In the genomic region with DNA sequence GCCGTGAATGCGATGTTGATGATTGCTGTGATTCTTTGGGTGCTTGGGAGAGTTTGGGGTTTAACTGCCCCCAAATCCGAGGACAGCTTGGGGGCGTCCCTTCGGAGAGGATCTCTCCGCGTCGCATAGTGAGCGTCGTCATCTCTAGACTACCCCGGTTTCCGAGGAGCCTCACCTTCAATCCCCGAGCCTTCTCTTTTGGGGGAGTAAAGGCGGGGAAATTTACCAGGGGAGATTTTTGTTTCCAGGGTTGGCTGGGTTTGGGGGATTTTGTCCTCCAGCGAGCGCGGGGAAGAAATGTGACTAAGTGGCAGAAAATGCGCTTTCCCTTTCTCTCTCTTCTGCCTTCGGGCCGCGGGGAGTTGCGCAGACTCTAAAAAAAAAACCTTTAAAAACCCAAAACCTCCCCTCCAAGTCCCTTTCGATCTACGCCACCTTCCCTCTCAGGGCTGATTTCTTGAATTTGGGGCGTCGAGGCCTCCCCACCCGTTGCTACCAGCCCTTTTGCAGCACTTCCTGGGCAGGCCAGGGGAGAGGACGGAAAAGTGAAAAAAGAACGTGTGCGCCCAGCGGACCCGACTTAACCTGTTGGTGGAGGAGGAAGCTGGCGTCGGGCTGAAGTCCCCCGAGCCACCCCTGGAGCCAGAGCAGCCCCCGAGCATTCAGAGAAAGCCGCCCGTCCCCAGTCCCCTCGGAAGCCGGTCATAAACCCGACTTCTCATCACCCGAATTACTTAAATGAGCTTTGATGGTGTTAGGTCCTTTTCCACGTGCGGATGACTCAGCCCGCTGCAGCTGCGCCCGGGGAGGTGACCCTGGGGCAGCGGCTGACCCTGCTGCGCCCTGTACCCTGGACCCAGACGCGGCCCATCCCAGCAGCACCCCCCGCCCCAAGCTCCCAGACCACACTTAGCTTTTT, we compare ENCODE assay signal across 8 cellular contexts. TPM values are rescaled to one million over a fixed set of nuclear protein-coding genes. Genes with fewer than 3 reads are reported as not detected.
DNase-seq lines count a peak whose midpoint lies in the region; ATAC-seq, FAIRE-seq and TF ChIP-seq lines count a peak whose summit lies in the region.

No MANE protein-coding gene starts in this region.

- H3K4me1 ChIP-seq in RWPE2 (ENCODE audit: insufficient read depth, poor library complexity, severe bottlenecking), result peaks cover 28% of the 10 kb centered on the region
- peaks cover 0 to 100% (median 46%) of the 10 kb centered on the region in 4 donors for H3K4me1 ChIP-seq in tibial nerve

- FAIRE-seq in RCC 7860 (lab: Jason Lieb, UNC), result no peak

- peaks cover 84% of the 10 kb centered on the region for H3K27me3 Mint-ChIP-seq in dendritic cell treated with granulocyte-macrophage colony-stimulating factor and Interleukin-4, amounts not matched to agents 40 ng/mL and 50 ng/mL, for 4 days
- peaks cover 97% of the 10 kb centered on the region for H3K27me3 Mint-ChIP-seq in mesothelial cell of epicardium (ENCODE audit: low read depth)

- no peak for ATAC-seq in RWPE2 (ENCODE audit: low read depth)
- no peak for ATAC-seq in HG02610 (IDR thresholded peaks at IDR 0.05; ENCODE audit: unreplicated experiment)

- peaks cover 31% of the 10 kb centered on the region for H3K4me1 Mint-ChIP-seq in dendritic cell treated with granulocyte-macrophage colony-stimulating factor and Interleukin-4, amounts not matched to agents 40 ng/mL and 50 ng/mL, for 4 days (ENCODE audit: low read depth)
- peaks cover 55% of the 10 kb centered on the region for H3K4me1 Mint-ChIP-seq in mesothelial cell of epicardium

- TF ChIP-seq CTCF in GM12865 (IDR thresholded peaks at IDR 0.05; ENCODE audit: insufficient read depth, low read depth, low read length, missing control alignments), result no peak
- no peak for TF ChIP-seq CTCF in RWPE2 (IDR thresholded peaks at IDR 0.05; ENCODE audit: poor library complexity, severe bottlenecking)
- no peak for TF ChIP-seq CTCF in mesothelial cell of epicardium (IDR thresholded peaks at IDR 0.05; ENCODE audit: unreplicated experiment)
- no peak for TF ChIP-seq CTCF in tibial nerve (IDR thresholded peaks at IDR 0.05)

- no peaks in the 10 kb centered on the region for H3K36me3 ChIP-seq in RWPE2 (ENCODE audit: low read depth)
- peaks cover 0 to 4% (median 0%) of the 10 kb centered on the region in 3 donors for H3K36me3 ChIP-seq in tibial nerve

- H3K4me3 Mint-ChIP-seq in dendritic cell treated with granulocyte-macrophage colony-stimulating factor and Interleukin-4, amounts not matched to agents 40 ng/mL and 50 ng/mL, for 4 days, result peak overlapping the region; percentile 81
- H3K4me3 Mint-ChIP-seq in mesothelial cell of epicardium, result peak overlapping the region; percentile 39

- TF ChIP-seq POLR2A in tibial nerve (IDR thresholded peaks at IDR 0.05), result peak in 1 of 2 donors; percentile 21

- H3K27ac Mint-ChIP-seq in dendritic cell treated with granulocyte-macrophage colony-stimulating factor and Interleukin-4, amounts not matched to agents 40 ng/mL and 50 ng/mL, for 4 days, result peak overlapping the region; percentile 35
- H3K27ac Mint-ChIP-seq in mesothelial cell of epicardium, result no peak overlapping the region

- H3K36me3 Mint-ChIP-seq in dendritic cell treated with granulocyte-macrophage colony-stimulating factor and Interleukin-4, amounts not matched to agents 40 ng/mL and 50 ng/mL, for 4 days (ENCODE audit: low read depth), result no peaks in the 10 kb centered on the region
- peaks cover 8% of the 10 kb centered on the region for H3K36me3 Mint-ChIP-seq in mesothelial cell of epicardium

- peak overlapping the region; percentile 84 for H3K27ac ChIP-seq in RWPE2 (ENCODE audit: poor library complexity, severe bottlenecking)
- peak overlapping the region; percentile 71 to 92 (median 80) for H3K27ac ChIP-seq in tibial nerve

- WGBS in tibial nerve, 2 donors, result 26 to 31% methylated on average over 52 of the region's 52 CpGs

- no peaks in the 10 kb centered on the region for H3K9me3 ChIP-seq in RWPE2 (ENCODE audit: severe bottlenecking)
- no peaks in the 10 kb centered on the region for H3K9me3 ChIP-seq in tibial nerve

- H3K27me3 ChIP-seq in RWPE2 (ENCODE audit: insufficient read depth, poor library complexity, severe bottlenecking) (no peaks in the 10 kb centered on the region), tibial nerve (peaks cover 0 to 11% of the 10 kb centered on the region in 2 donors)

- H3K4me3 ChIP-seq in GM12865 (ENCODE audit: low read depth, low read length) (peak overlapping the region; percentile 35), RWPE2 (ENCODE audit: severe bottlenecking) (peak overlapping the region; percentile 23), tibial nerve (peak overlapping the region; percentile 17 to 50 (median 44))

- DNase-seq in GM12865 (ENCODE audit: low read depth) (peak; percentile 35), RWPE2 (ENCODE audit: low spot score) (no peak), mesothelial cell of epicardium (ENCODE audit: low spot score in 2 of 2, unreplicated experiment in 2 of 2) (no peak), tibial nerve (ENCODE audit: low spot score in 2 of 2) (peak; percentile 65 to 73), NCI-H1105 (lab: John Stamatoyannopoulos, UW) (no peak), RCC 7860 (ENCODE audit: low spot score) (no peak)

- peak in 1 of 2 donors; percentile 79 for TF ChIP-seq EP300 in tibial nerve (IDR thresholded peaks at IDR 0.05)

- intact Hi-C loops in dendritic cell treated with granulocyte-macrophage colony-stimulating factor and Interleukin-4, amounts not matched to agents 40 ng/mL and 50 ng/mL, for 4 days (cut with micrococcal nuclease), result no loop called here

- no peaks in the 10 kb centered on the region for H3K9me3 Mint-ChIP-seq in dendritic cell treated with granulocyte-macrophage colony-stimulating factor and Interleukin-4, amounts not matched to agents 40 ng/mL and 50 ng/mL, for 4 days
- H3K9me3 Mint-ChIP-seq in mesothelial cell of epicardium, result no peaks in the 10 kb centered on the region

RNA-seq across cellular contexts. Expression of gene NFIX, which starts 17.7 kb away (rescaled TPM):
- total RNA-seq in mesothelial cell of epicardium (52.4 to 55.5 TPM (median 53.8 TPM) in 3 replicates), tibial nerve (10 to 100 TPM; 39.8 to 55.8 (median 48.2) TPM)

RNA-seq across cellular contexts. Expression of gene DAND5, which starts 43.6 kb away (rescaled TPM):
- total RNA-seq in mesothelial cell of epicardium (0.16 TPM in 1 of 3 replicates, not detected in the others), tibial nerve (not detected)

RNA-seq across cellular contexts. Expression of gene GADD45GIP1, which starts 55.9 kb away (rescaled TPM):
- total RNA-seq in mesothelial cell of epicardium, result 18.7 to 19.1 TPM (median 18.8 TPM) in 3 replicates
- total RNA-seq in tibial nerve, result 10 to 100 TPM; 41.4 to 68.8 (median 53.5) TPM

Comparison
In these comparisons a context has a peak if more than half of its experiments do, and no peak if none do; other contexts are left out.
1. DNase-seq: peak in GM12865 (single experiment) and tibial nerve (2 of 2); none in RWPE2 (single experiment), mesothelial cell of epicardium (0 of 2), NCI-H1105 (single experiment) and RCC 7860 (single experiment).
2. Peak in every context shown above with its lines, with median percentiles within 50 percentile points of each other: H3K4me3 ChIP-seq.